In the genomic region with DNA sequence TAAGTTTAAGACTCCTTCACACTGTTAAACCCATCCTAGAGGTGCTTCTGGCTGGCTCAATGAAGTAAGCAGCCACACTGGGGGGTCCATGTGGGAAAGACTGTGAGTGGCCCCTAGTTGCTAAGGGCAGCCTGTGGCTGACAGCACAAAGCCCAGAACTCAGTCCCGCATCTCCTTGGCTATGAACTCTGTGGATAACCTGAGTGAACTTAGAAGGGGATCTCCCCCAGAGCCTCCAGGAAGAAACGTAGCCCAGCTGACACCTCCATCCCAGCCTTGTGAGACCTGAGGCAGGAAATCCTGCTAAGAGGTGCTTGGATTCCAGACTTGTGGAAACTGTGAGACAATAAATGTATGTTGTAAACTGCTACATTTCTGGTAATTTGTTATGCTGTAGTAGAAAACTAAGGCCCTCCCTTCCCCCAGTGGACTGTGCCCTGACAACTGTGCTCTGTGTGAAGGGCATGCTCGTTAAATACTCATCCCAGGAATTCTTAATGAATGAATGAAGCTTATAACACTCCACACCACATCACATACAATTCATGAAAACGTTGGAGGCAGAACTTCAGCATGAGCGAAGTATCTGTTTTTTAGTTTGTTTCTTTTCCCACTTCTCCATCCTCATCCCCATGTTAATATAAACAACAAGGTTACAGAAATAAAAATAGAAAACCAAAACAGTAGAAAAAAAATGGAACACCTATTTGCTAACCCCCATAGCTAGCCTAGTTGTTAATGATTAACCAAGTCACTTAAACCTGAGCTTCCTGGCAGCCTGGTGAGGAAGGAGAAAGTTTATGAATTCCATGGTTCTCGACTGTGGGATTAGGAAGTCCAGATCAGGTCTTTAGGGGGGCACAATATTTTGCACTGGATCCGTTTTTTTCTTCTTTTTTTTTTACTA, we compare ENCODE assay signal across 15 cellular contexts.
"Had no signal": no experiment of that assay in that cellular context is flagged by ENCODE, and none has a peak within 500 bp of the region (broad histone marks: within the 10 kb centered on the region; RNA-seq: fewer than 3 reads in every experiment).

No MANE protein-coding gene starts in this region.

- H3K27me3 Mint-ChIP-seq: activated B cell treated with CpG ODN at 0.5 μM for 24 hours; activated naive CD8-positive, alpha-beta T cell treated with anti-CD3 and anti-CD28 coated beads, Interleukin-2, amount 10 ng/mL, durations not matched to agents 7 days and 5 days; activated T-cell treated with anti-CD3 and anti-CD28 coated beads, Interleukin-2, amount 50 U/mL, for 24 hours; stimulated activated naive CD8-positive, alpha-beta T cell treated with anti-CD3 and anti-CD28 coated beads, Interleukin-15, Interleukin-2, amounts not matched to agents 100 ng/mL and 50 ng/mL, for 24 hours had no signal

- H3K27ac Mint-ChIP-seq: activated B cell treated with CpG ODN at 0.5 μM for 24 hours; activated CD8-positive, alpha-beta T cell treated with anti-CD3 and anti-CD28 coated beads, Interleukin-2, amount 10 ng/mL, durations not matched to agents 7 days and 5 days; activated naive CD8-positive, alpha-beta T cell treated with anti-CD3 and anti-CD28 coated beads, Interleukin-2, amount 10 ng/mL, durations not matched to agents 7 days and 5 days; activated T-cell treated with anti-CD3 and anti-CD28 coated beads, Interleukin-2, amount 50 U/mL, for 24 hours; activated T-helper 2 cell treated with anti-CD3 and anti-CD28 coated beads, Interferon-gamma antibody, Interleukin-2, Interleukin-4, amounts not matched to agents 10 μg/mL and 5 μg/mL and 100 μg/mL, durations not matched to agents 14 hours and 24 hours and 36 hours; stimulated activated naive CD8-positive, alpha-beta T cell treated with anti-CD3 and anti-CD28 coated beads, Interleukin-15, Interleukin-2, amounts not matched to agents 100 ng/mL and 50 ng/mL, for 24 hours had no signal

- H3K4me3 Mint-ChIP-seq: activated B cell treated with CpG ODN at 0.5 μM for 24 hours; activated CD8-positive, alpha-beta T cell treated with anti-CD3 and anti-CD28 coated beads, Interleukin-2, amount 10 ng/mL, durations not matched to agents 7 days and 5 days; activated naive CD8-positive, alpha-beta T cell treated with anti-CD3 and anti-CD28 coated beads, Interleukin-2, amount 10 ng/mL, durations not matched to agents 7 days and 5 days; activated T-cell treated with anti-CD3 and anti-CD28 coated beads, Interleukin-2, amount 50 U/mL, for 24 hours; nephron; stimulated activated naive CD8-positive, alpha-beta T cell treated with anti-CD3 and anti-CD28 coated beads, Interleukin-15, Interleukin-2, amounts not matched to agents 100 ng/mL and 50 ng/mL, for 24 hours had no signal

- ATAC-seq: activated CD8-positive, alpha-beta T cell treated with anti-CD3 and anti-CD28 coated beads, Interleukin-2, amount 10 ng/mL, durations not matched to agents 7 days and 5 days had no signal

- H3K9me3 Mint-ChIP-seq: activated B cell treated with CpG ODN at 0.5 μM for 24 hours; activated naive CD8-positive, alpha-beta T cell treated with anti-CD3 and anti-CD28 coated beads, Interleukin-2, amount 10 ng/mL, durations not matched to agents 7 days and 5 days; activated T-cell treated with anti-CD3 and anti-CD28 coated beads, Interleukin-2, amount 50 U/mL, for 24 hours; activated T-helper 2 cell treated with anti-CD3 and anti-CD28 coated beads, Interferon-gamma antibody, Interleukin-2, Interleukin-4, amounts not matched to agents 10 μg/mL and 5 μg/mL and 100 μg/mL, durations not matched to agents 14 hours and 24 hours and 36 hours; nephron; stimulated activated naive CD8-positive, alpha-beta T cell treated with anti-CD3 and anti-CD28 coated beads, Interleukin-15, Interleukin-2, amounts not matched to agents 100 ng/mL and 50 ng/mL, for 24 hours had no signal

- FAIRE-seq: frontal cortex had no signal

- DNase-seq: activated B cell treated with CpG ODN at 0.5 μM for 24 hours; activated CD4-positive, alpha-beta T cell treated with anti-CD3 and anti-CD28 coated beads for 4 hours; activated CD8-positive, alpha-beta T cell treated with anti-CD3 and anti-CD28 coated beads, Interleukin-2, amount 10 ng/mL, durations not matched to agents 7 days and 5 days; activated naive CD4-positive, alpha-beta T cell treated with Interleukin-2 at 50 U/mL for 16 hours; activated naive CD8-positive, alpha-beta T cell treated with anti-CD3 and anti-CD28 coated beads, Interleukin-2, amount 10 ng/mL, durations not matched to agents 7 days and 5 days; activated T-cell treated with anti-CD3 and anti-CD28 coated beads, Interleukin-2, amount 50 U/mL, for 24 hours; mesendoderm; retina; stimulated activated CD4-positive, alpha-beta T cell treated with anti-CD3 and anti-CD28 coated beads, Interleukin-2, amount 100 ng/mL, for 24 hours; transverse colon; uterus had no signal
